ENCODE assay signal across 21 cellular contexts in the genomic region with DNA sequence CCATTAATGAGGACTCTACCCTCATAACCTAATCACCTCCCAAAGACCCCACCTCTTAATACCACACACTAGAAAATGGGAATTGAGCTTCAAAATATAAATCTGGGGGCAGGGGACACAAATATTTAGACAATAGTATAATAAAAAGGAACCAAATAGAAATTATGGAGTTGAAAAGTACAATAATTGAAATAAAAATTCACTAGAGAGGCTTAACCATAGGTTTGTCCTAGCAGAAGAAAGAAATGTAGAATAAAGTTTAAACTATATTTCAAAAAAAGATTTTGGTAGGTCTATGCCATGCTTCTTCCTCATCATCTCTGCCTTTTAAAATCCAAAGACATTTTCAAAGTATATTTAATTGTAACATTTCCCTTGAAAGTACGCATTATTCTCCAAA. TPM values are rescaled to one million over a fixed set of nuclear protein-coding genes. Genes with fewer than 3 reads are reported as not detected.
DNase-seq lines count a peak whose midpoint lies in the region; ATAC-seq lines count a peak whose summit lies in the region.
"Had no signal": no experiment of that assay in that cellular context is flagged by ENCODE, and none has a peak within 500 bp of the region (broad histone marks: within the 10 kb centered on the region; RNA-seq: fewer than 3 reads in every experiment).

No MANE protein-coding gene starts in this region.

- no peaks in the 10 kb centered on the region for H3K36me3 Mint-ChIP-seq in dendritic cell treated with granulocyte-macrophage colony-stimulating factor and Interleukin-4, amounts not matched to agents 40 ng/mL and 50 ng/mL, for 4 days (ENCODE audit: low read depth)
- H3K36me3 Mint-ChIP-seq in stimulated activated memory B cell treated with anti-CD40 and anti-IgM and Interleukin-4, amounts not matched to agents 10 μg/mL and 1 μg/mL and 100 μg/mL, for 72 hours = no peaks in the 10 kb centered on the region
- H3K36me3 Mint-ChIP-seq: CD4-positive, alpha-beta memory T cell had no signal

- intact Hi-C loops in dendritic cell treated with granulocyte-macrophage colony-stimulating factor and Interleukin-4, amounts not matched to agents 40 ng/mL and 50 ng/mL, for 4 days (cut with micrococcal nuclease) = no loop called here

- no peaks in the 10 kb centered on the region for H3K27me3 ChIP-seq in Karpas-422 (ENCODE audit: low read length)

- H3K27me3 Mint-ChIP-seq in dendritic cell treated with granulocyte-macrophage colony-stimulating factor and Interleukin-4, amounts not matched to agents 40 ng/mL and 50 ng/mL, for 4 days = no peaks in the 10 kb centered on the region
- no peaks in the 10 kb centered on the region for H3K27me3 Mint-ChIP-seq in stimulated activated memory B cell treated with anti-CD40 and anti-IgM and Interleukin-4, amounts not matched to agents 10 μg/mL and 1 μg/mL and 100 μg/mL, for 72 hours
- H3K27me3 Mint-ChIP-seq: CD4-positive, alpha-beta memory T cell had no signal

- no peak overlapping the region for H2AFZ ChIP-seq in Karpas-422 (ENCODE audit: low read length)
- H2AFZ ChIP-seq: GM23248 had no signal

- peaks cover 8% of the 10 kb centered on the region; the same call in 1 of the 2 replicates for H3K9me3 ChIP-seq in Karpas-422 (ENCODE audit: low read length)
- H3K9me3 ChIP-seq: A549 had no signal

- H3K36me3 ChIP-seq in Karpas-422 (ENCODE audit: insufficient read depth, low read length) = no peaks in the 10 kb centered on the region

- H3K9ac ChIP-seq in Karpas-422 (ENCODE audit: low read length) = no peak overlapping the region
- H3K9ac ChIP-seq: GM23248 had no signal

- H3K79me2 ChIP-seq in Karpas-422 (ENCODE audit: low read length) = no peaks in the 10 kb centered on the region

- no peaks in the 10 kb centered on the region for H3K9me2 ChIP-seq in Karpas-422 (replicated peaks; ENCODE audit: insufficient read depth, low read length)

- ATAC-seq in stimulated activated memory B cell treated with anti-CD40 and anti-IgM and Interleukin-4, amounts not matched to agents 10 μg/mL and 1 μg/mL and 100 μg/mL, for 72 hours = no peak
- ATAC-seq: A549 had no signal

- H3K4me3 ChIP-seq in Karpas-422 (ENCODE audit: low read length) = no peak overlapping the region
- H3K4me3 ChIP-seq: A549, GM23248 had no signal

- peaks cover 30% of the 10 kb centered on the region for H3K4me1 Mint-ChIP-seq in dendritic cell treated with granulocyte-macrophage colony-stimulating factor and Interleukin-4, amounts not matched to agents 40 ng/mL and 50 ng/mL, for 4 days (ENCODE audit: low read depth)
- peaks cover 32% of the 10 kb centered on the region for H3K4me1 Mint-ChIP-seq in stimulated activated memory B cell treated with anti-CD40 and anti-IgM and Interleukin-4, amounts not matched to agents 10 μg/mL and 1 μg/mL and 100 μg/mL, for 72 hours

- no peak overlapping the region for H3K4me2 ChIP-seq in Karpas-422 (ENCODE audit: low read depth, low read length, poor library complexity, severe bottlenecking)
- H3K4me2 ChIP-seq: A549 had no signal

- H3K9me3 Mint-ChIP-seq in dendritic cell treated with granulocyte-macrophage colony-stimulating factor and Interleukin-4, amounts not matched to agents 40 ng/mL and 50 ng/mL, for 4 days = peaks cover 10% of the 10 kb centered on the region
- H3K9me3 Mint-ChIP-seq in stimulated activated memory B cell treated with anti-CD40 and anti-IgM and Interleukin-4, amounts not matched to agents 10 μg/mL and 1 μg/mL and 100 μg/mL, for 72 hours = peaks cover 2% of the 10 kb centered on the region

- H3K4me1 ChIP-seq in Karpas-422 (ENCODE audit: low read length) = peaks cover 17% of the 10 kb centered on the region
- H3K4me1 ChIP-seq: A549 had no signal

- H3K27ac Mint-ChIP-seq in dendritic cell treated with granulocyte-macrophage colony-stimulating factor and Interleukin-4, amounts not matched to agents 40 ng/mL and 50 ng/mL, for 4 days = peak overlapping the region; percentile 34
- H3K27ac Mint-ChIP-seq in stimulated activated memory B cell treated with anti-CD40 and anti-IgM and Interleukin-4, amounts not matched to agents 10 μg/mL and 1 μg/mL and 100 μg/mL, for 72 hours = peak overlapping the region; percentile 83
- H3K27ac Mint-ChIP-seq: CD4-positive, alpha-beta memory T cell had no signal

- H3K27ac ChIP-seq in Karpas-422 (ENCODE audit: low read length) = no peak overlapping the region
- H3K27ac ChIP-seq: A549, GM23248 had no signal

- no peaks in the 10 kb centered on the region for H4K20me1 ChIP-seq in Karpas-422 (ENCODE audit: insufficient read depth, low read depth, low read length)

- H3K4me3 Mint-ChIP-seq in dendritic cell treated with granulocyte-macrophage colony-stimulating factor and Interleukin-4, amounts not matched to agents 40 ng/mL and 50 ng/mL, for 4 days = no peak overlapping the region
- H3K4me3 Mint-ChIP-seq in stimulated activated memory B cell treated with anti-CD40 and anti-IgM and Interleukin-4, amounts not matched to agents 10 μg/mL and 1 μg/mL and 100 μg/mL, for 72 hours = no peak overlapping the region
- H3K4me3 Mint-ChIP-seq: CD4-positive, alpha-beta memory T cell had no signal

- DNase-seq in Karpas-422 (peak; percentile 66), SW480 (ENCODE audit: low spot score) (no peak), GF-D8 (lab: John Stamatoyannopoulos, UW) (no peak)
- DNase-seq in activated CD4-positive, alpha-beta T cell treated with anti-CD3 and anti-CD28 coated beads for 1 hour = no peak
- DNase-seq: 8988T; ACHN; AML-193; C1 segment of cervical spinal cord; Calu3; CD4-positive, alpha-beta memory T cell; COR-L47; DMS53; DMS79 treated with DMSO at 0.1 percent for 48 hours; GM23248; H7; HCEC 1CT had no signal

RNA-seq across cellular contexts. Expression of a gene that starts 19.5 kb away (rescaled TPM):
- total RNA-seq in Karpas-422 (2014; rRNA removed; shearing (Covaris generic); ENCODE audit: low replicate concordance) = 216 and 309 TPM in 2 replicates
- total RNA-seq: G401, GM23248, H1, H7 had no signal

RNA-seq across cellular contexts. Expression of a gene that starts 28.1 kb away (rescaled TPM):
- total RNA-seq in Karpas-422 (2014; rRNA removed; shearing (Covaris generic); ENCODE audit: low replicate concordance) = 281 and 366 TPM in 2 replicates
- total RNA-seq: G401, GM23248 had no signal

RNA-seq across cellular contexts. Expression of a gene that starts 48.7 kb away (rescaled TPM):
- 79.1 and 126 TPM in 2 replicates for total RNA-seq in Karpas-422 (2014; rRNA removed; shearing (Covaris generic); ENCODE audit: low replicate concordance)
- total RNA-seq: G401, GM23248 had no signal
